Comparison of ENCODE assay signal across 8 cellular contexts in genomic region chr6:33585403-33586107, GRCh38.
A peak's percentile ranks its signal among the peaks of the same experiment; 100 is the strongest.
DNase-seq lines count a peak whose midpoint lies in the region; ATAC-seq lines count a peak whose summit lies in the region.

No MANE protein-coding gene starts in this region.

- ATAC-seq in GM18520 (IDR thresholded peaks at IDR 0.05; ENCODE audit: unreplicated experiment): peak; percentile 37
- peak; percentile 52 for ATAC-seq in HG03571 (IDR thresholded peaks at IDR 0.05; ENCODE audit: unreplicated experiment)
- ATAC-seq in effector memory CD8-positive, alpha-beta T cell (replicated peaks): peak; percentile 96

- H3K9me3 Mint-ChIP-seq in effector memory CD8-positive, alpha-beta T cell: no peaks in the 10 kb centered on the region

- H3K4me1 Mint-ChIP-seq in effector memory CD8-positive, alpha-beta T cell (ENCODE audit: low read depth in 2 of 2): peaks cover 10 to 13% of the 10 kb centered on the region in 2 donors

- H3K4me3 Mint-ChIP-seq in effector memory CD8-positive, alpha-beta T cell: peak overlapping the region; percentile 45 to 51

- DNase-seq in ACHN (peak; percentile 67), midbrain (lab: John Stamatoyannopoulos, UW) (peak; percentile 70)
- peak; percentile 90 for DNase-seq in NK-92 treated with Interleukin-12 subunit alpha and Interleukin-12 subunit beta, amount 100 ng/mL, for 24 hours (lab: John Stamatoyannopoulos, UW)
- peak; percentile 80 to 98 (median 95) for DNase-seq in activated CD8-positive, alpha-beta memory T cell treated with anti-CD3 and anti-CD28 coated beads for 48 hours (ENCODE audit: low read depth in 2 of 3, low spot score in 2 of 3)
- peak; percentile 85 to 93 (median 86) for DNase-seq in effector memory CD8-positive, alpha-beta T cell
- peak; percentile 67 to 81 for DNase-seq in stimulated activated CD8-positive, alpha-beta memory T cell treated with anti-CD3 and anti-CD28 coated beads, Interleukin-4, amount 100 ng/mL, for 4 hours (ENCODE audit: low read depth in 2 of 2, low spot score in 1 of 2)

- no peaks in the 10 kb centered on the region for H3K36me3 Mint-ChIP-seq in effector memory CD8-positive, alpha-beta T cell (ENCODE audit: insufficient read depth)

- peak overlapping the region; percentile 80 for H3K27ac Mint-ChIP-seq in effector memory CD8-positive, alpha-beta T cell

- in situ Hi-C loops in ACHN (cut with HindIII; ENCODE audit: low pct_ligation_motif_present, low pct_unique_long_range_greater_than_20kb, low sequenced_read_pairs): no loop called here

- H3K27me3 Mint-ChIP-seq in effector memory CD8-positive, alpha-beta T cell: no peaks in the 10 kb centered on the region

Comparison
In these comparisons a context has a peak if more than half of its experiments do, and no peak if none do; other contexts are left out.
1. Peak in every context shown above with its lines: DNase-seq and ATAC-seq.
2. ATAC-seq: peak in every context shown above with its lines; median percentile 96 in effector memory CD8-positive, alpha-beta T cell; 52 in HG03571; 37 in GM18520.